In genomic region chrX:13664026-13664425, GRCh38 we compare ENCODE assay signal across 16 cellular contexts. TPM values are rescaled to one million over a fixed set of nuclear protein-coding genes. Genes with fewer than 3 reads are reported as not detected.
A peak's percentile ranks its signal among the peaks of the same experiment; 100 is the strongest.
DNase-seq lines count a peak whose midpoint lies in the region; ATAC-seq and TF ChIP-seq lines count a peak whose summit lies in the region.
"Had no signal": no experiment of that assay in that cellular context is flagged by ENCODE, and none has a peak within 500 bp of the region (broad histone marks: within the 10 kb centered on the region; RNA-seq: fewer than 3 reads in every experiment).

No MANE protein-coding gene starts in this region.

- no peaks in the 10 kb centered on the region for H3K36me3 ChIP-seq in body of pancreas (replicated peaks in 1 of 2; ENCODE audit: insufficient read depth in 1 of 2, low read depth in 2 of 2)
- H3K36me3 ChIP-seq in thoracic aorta = no peaks in the 10 kb centered on the region
- no peaks in the 10 kb centered on the region for H3K36me3 ChIP-seq in esophagus squamous epithelium

- H3K4me3 Mint-ChIP-seq in HFFc6 = no peak overlapping the region
- H3K4me3 Mint-ChIP-seq: CD8-positive, alpha-beta memory T cell had no signal

- intact Hi-C loops in body of pancreas (cut with DNase I) (no loop called here), esophagus squamous epithelium (cut with DNase I) (no loop called here), lower leg skin (cut with DNase I; ENCODE audit: low total_unique reads) (loop anchor here (10.0 kb wide), 1 partner anchor 71 kb away; the partner anchor contains the start of genes OFD1 and TRAPPC2)

- WGBS in body of pancreas, 2 donors = 27 to 44% methylated on average over 2 to 3 of the region's 3 CpGs
- 32 to 52% methylated on average over 3 of the region's 3 CpGs for WGBS in esophagus squamous epithelium, 2 donors
- 66 to 76% methylated on average over 3 of the region's 3 CpGs for WGBS in lower leg skin, 2 donors

- peaks cover 21% of the 10 kb centered on the region for H3K4me1 ChIP-seq in body of pancreas
- H3K4me1 ChIP-seq in thoracic aorta (ENCODE audit: control insufficient read depth in 1 of 2, low read depth in 2 of 2) = peaks cover 6 to 30% of the 10 kb centered on the region in 2 donors
- H3K4me1 ChIP-seq in esophagus squamous epithelium = peaks cover 0 to 13% (median 0%) of the 10 kb centered on the region in 3 donors

- TF ChIP-seq POLR2A in body of pancreas (IDR thresholded peaks at IDR 0.05) (no peak), esophagus squamous epithelium (IDR thresholded peaks at IDR 0.05) (no peak), lower leg skin (IDR thresholded peaks at IDR 0.05) (no peak)

- H3K9me3 Mint-ChIP-seq in HFFc6 = no peaks in the 10 kb centered on the region
- H3K9me3 Mint-ChIP-seq: CD8-positive, alpha-beta memory T cell had no signal

- no peak for ATAC-seq in body of pancreas
- ATAC-seq in thoracic aorta (ENCODE audit: insufficient number of reproducible peaks, low FRiP score, low read depth) = no peak
- ATAC-seq: Panc1 had no signal

- H3K4me3 ChIP-seq in body of pancreas (no peak overlapping the region), thoracic aorta (no peak overlapping the region), esophagus squamous epithelium (no peak overlapping the region), lower leg skin (ENCODE audit: low read depth, poor library complexity, severe bottlenecking) (no peak overlapping the region), coronary artery (no peak overlapping the region)

- no peak for TF ChIP-seq CTCF in HFFc6 (IDR thresholded peaks at IDR 0.05)
- no peak for TF ChIP-seq CTCF in body of pancreas (IDR thresholded peaks at IDR 0.05)
- no peak for TF ChIP-seq CTCF in thoracic aorta (IDR thresholded peaks at IDR 0.05)
- no peak for TF ChIP-seq CTCF in esophagus squamous epithelium (IDR thresholded peaks at IDR 0.05)
- no peak for TF ChIP-seq CTCF in lower leg skin (IDR thresholded peaks at IDR 0.05)
- no peak for TF ChIP-seq CTCF in coronary artery (IDR thresholded peaks at IDR 0.05)

- peaks cover 5% of the 10 kb centered on the region for H3K36me3 Mint-ChIP-seq in HFFc6 (ENCODE audit: low read depth)

- no peaks in the 10 kb centered on the region for H3K27me3 Mint-ChIP-seq in HFFc6 (ENCODE audit: insufficient read depth)

- H3K27ac ChIP-seq in body of pancreas (peak overlapping the region in 3 of 4 donors; percentile 34 to 47 (median 45)), thoracic aorta (peak overlapping the region; percentile 27 to 43), esophagus squamous epithelium (no peak overlapping the region), coronary artery (peak overlapping the region in 1 of 2 donors; percentile 39)

- no peaks in the 10 kb centered on the region for H3K27me3 ChIP-seq in body of pancreas
- no peaks in the 10 kb centered on the region for H3K27me3 ChIP-seq in thoracic aorta (replicated peaks; ENCODE audit: insufficient read depth)
- no peaks in the 10 kb centered on the region for H3K27me3 ChIP-seq in esophagus squamous epithelium

- peak overlapping the region; percentile 21; the same call in 1 of the 2 replicates for H3K27ac Mint-ChIP-seq in HFFc6

- H3K9me3 ChIP-seq in body of pancreas = no peaks in the 10 kb centered on the region
- H3K9me3 ChIP-seq in thoracic aorta = no peaks in the 10 kb centered on the region
- no peaks in the 10 kb centered on the region for H3K9me3 ChIP-seq in esophagus squamous epithelium

- DNase-seq in HFFc6 (no peak), body of pancreas (no peak), kidney tubule cell (ENCODE audit: low spot score) (peak; percentile 52), thoracic aorta (ENCODE audit: low spot score) (no peak), inferior parietal cortex (ENCODE audit: extremely low spot score) (no peak), esophagus squamous epithelium (lab: John Stamatoyannopoulos, UW) (no peak), lower leg skin (ENCODE audit: low spot score in 2 of 2) (no peak), coronary artery (ENCODE audit: low spot score) (no peak)
- DNase-seq: CD8-positive, alpha-beta memory T cell; GOT3; NCI-H1436 treated with DMSO at 0.1 percent for 48 hours; NCI-H2107; NCI-H226; NCI-H69; SHP77 treated with DMSO at 0.1 percent for 48 hours had no signal

- H3K4me1 Mint-ChIP-seq in HFFc6 (ENCODE audit: low read depth) = peaks cover 35% of the 10 kb centered on the region

RNA-seq across cellular contexts. Expression of gene TCEANC, which starts 11.1 kb away (rescaled TPM):
- total RNA-seq in HFFc6 (2021; fragmentation: NEBNext Ultra II Directional; extraction: Animal tissue kit (Norgen Biotek cat#: 25700)) = 1 to 10 TPM in 5 of 6 experiments, under 1 TPM in 1; 0.99 to 1.7 (median 1.1) TPM
- total RNA-seq in body of pancreas (1 to 10 TPM; 3.1 to 5.3 TPM), thoracic aorta (1 to 10 TPM; 2.6 to 9.6 TPM), esophagus squamous epithelium (1 to 10 TPM; 1.3 to 2.6 (median 2.0) TPM), lower leg skin (1 to 10 TPM; 2.5 to 6.9 (median 2.7) TPM)

RNA-seq across cellular contexts. Expression of gene RAB9A, which starts 24.9 kb away (rescaled TPM):
- total RNA-seq in HFFc6 (2021; fragmentation: NEBNext Ultra II Directional; extraction: Animal tissue kit (Norgen Biotek cat#: 25700)) = 10 to 100 TPM; 13.5 to 18.3 (median 15.1) TPM
- total RNA-seq in body of pancreas (10 to 100 TPM; 14.3 to 15.5 TPM), thoracic aorta (10 to 100 TPM; 20.0 to 21.7 TPM), esophagus squamous epithelium (10 to 100 TPM; 24.4 to 28.6 (median 25.8) TPM), lower leg skin (10 to 100 TPM; 44.6 to 70.5 (median 56.0) TPM)

Comparison
In these comparisons a context has a peak if more than half of its experiments do, and no peak if none do; other contexts are left out.
1. H3K27ac ChIP-seq: peak in body of pancreas (3 of 4) and thoracic aorta (2 of 2); none in esophagus squamous epithelium (0 of 4).